In the genomic region with DNA sequence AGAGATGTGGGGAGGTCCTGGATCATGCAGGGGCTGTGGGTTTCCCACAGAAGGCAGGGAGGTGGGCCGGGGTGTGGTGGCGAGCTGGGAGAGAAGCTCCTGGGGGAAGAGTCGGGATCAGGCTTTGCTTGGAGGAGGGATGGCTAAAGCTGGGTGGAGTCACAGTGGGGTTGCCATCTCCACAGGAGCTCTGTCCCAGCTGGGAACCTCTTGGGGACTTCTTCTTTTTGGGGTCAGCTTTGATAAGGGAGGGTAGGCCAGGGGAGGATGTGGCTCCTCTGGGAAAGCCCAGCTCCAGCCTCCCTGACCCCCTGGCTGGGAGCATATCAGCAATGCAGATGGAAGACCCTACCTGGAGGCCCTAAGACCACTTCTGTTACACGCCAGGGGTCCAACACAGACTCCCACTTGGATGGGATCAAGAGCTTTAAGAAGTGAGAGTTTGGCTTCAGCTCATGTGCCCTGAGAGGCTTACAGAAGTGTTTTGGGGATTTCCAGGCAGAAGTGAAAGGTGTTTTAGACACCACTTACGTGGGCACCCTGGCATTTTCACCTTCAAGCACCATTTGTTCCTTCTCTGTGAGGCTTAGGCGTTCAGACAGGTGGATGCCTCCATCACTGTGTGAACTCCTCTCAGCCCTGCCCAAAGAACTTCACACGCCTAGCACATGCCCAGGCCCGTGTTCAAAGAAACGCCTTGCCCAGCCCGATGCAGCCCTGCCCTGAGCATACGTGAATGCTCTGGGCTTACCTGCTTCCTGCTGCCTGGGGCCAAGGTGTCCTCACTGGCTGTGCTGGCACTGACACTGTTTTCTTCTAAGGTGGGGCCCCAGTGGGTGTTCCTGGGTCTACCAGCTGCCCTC, we compare ENCODE assay signal across 1 cellular context.
A peak's percentile ranks its signal among the peaks of the same experiment; 100 is the strongest.
TF ChIP-seq lines count a peak whose summit lies in the region.

No MANE protein-coding gene starts in this region.

TF ChIP-seq in HCT116, 20 proteins besides CTCF, POLR2A, EP300 and RAD21 (continued from another document):
- TF ChIP-seq, protein P1, sequence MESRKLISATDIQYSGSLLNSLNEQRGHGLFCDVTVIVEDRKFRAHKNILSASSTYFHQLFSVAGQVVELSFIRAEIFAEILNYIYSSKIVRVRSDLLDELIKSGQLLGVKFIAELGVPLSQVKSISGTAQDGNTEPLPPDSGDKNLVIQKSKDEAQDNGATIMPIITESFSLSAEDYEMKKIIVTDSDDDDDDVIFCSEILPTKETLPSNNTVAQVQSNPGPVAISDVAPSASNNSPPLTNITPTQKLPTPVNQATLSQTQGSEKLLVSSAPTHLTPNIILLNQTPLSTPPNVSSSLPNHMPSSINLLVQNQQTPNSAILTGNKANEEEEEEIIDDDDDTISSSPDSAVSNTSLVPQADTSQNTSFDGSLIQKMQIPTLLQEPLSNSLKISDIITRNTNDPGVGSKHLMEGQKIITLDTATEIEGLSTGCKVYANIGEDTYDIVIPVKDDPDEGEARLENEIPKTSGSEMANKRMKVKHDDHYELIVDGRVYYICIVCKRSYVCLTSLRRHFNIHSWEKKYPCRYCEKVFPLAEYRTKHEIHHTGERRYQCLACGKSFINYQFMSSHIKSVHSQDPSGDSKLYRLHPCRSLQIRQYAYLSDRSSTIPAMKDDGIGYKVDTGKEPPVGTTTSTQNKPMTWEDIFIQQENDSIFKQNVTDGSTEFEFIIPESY (IDR thresholded peaks at IDR 0.05; ENCODE audit: extremely low read depth, insufficient replicate concordance, low read length): no peak
- TF ChIP-seq SRF (IDR thresholded peaks at IDR 0.05; ENCODE audit: low read depth): no peak
- TF ChIP-seq, protein P2, sequence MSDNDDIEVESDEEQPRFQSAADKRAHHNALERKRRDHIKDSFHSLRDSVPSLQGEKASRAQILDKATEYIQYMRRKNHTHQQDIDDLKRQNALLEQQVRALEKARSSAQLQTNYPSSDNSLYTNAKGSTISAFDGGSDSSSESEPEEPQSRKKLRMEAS (IDR thresholded peaks at IDR 0.05): peak; percentile 41; the same call in 1 of the 2 replicates
- TF ChIP-seq, protein P3, sequence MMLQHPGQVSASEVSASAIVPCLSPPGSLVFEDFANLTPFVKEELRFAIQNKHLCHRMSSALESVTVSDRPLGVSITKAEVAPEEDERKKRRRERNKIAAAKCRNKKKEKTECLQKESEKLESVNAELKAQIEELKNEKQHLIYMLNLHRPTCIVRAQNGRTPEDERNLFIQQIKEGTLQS (IDR thresholded peaks at IDR 0.05): no peak
